20 cellular contexts compared by ENCODE assay signal in genomic region chr6:29598348-29598747, GRCh38. TPM values are rescaled to one million over a fixed set of nuclear protein-coding genes. Genes with fewer than 3 reads are reported as not detected.
DNase-seq lines count a peak whose midpoint lies in the region; ATAC-seq, FAIRE-seq and TF ChIP-seq lines count a peak whose summit lies in the region.
"Had no signal": no experiment of that assay in that cellular context is flagged by ENCODE, and none has a peak within 500 bp of the region (broad histone marks: within the 10 kb centered on the region; RNA-seq: fewer than 3 reads in every experiment).

No MANE protein-coding gene starts in this region.

- H3K27ac ChIP-seq in cardiac muscle cell: peak overlapping the region; percentile 43
- no peak overlapping the region for H3K27ac ChIP-seq in right cardiac atrium (ENCODE audit: low read length)
- H3K27ac ChIP-seq in K562 (ENCODE audit: extremely low read depth, low read depth, low read length): no peak overlapping the region
- H3K27ac ChIP-seq in smooth muscle cell (ENCODE audit: low read depth): no peak overlapping the region
- H3K27ac ChIP-seq: 22Rv1; A549; BLaER1 treated with 17β-estradiol and CSF1 and Interleukin-3, amounts not matched to agents 10 nM and 100 nM had no signal

- 0 out of 2 replicates have a peak, but pooled peaks have one; percentile 48 for TF ChIP-seq POLR2A in K562 (conservative IDR thresholded peaks at IDR 0.05)

- H3K4me3 ChIP-seq in cardiac muscle cell: no peak overlapping the region
- no peak overlapping the region for H3K4me3 ChIP-seq in right cardiac atrium (ENCODE audit: low read length)
- H3K4me3 ChIP-seq in K562: no peak overlapping the region
- H3K4me3 ChIP-seq in smooth muscle cell: no peak overlapping the region
- H3K4me3 ChIP-seq: A549; BLaER1 treated with 17β-estradiol and CSF1 and Interleukin-3, amounts not matched to agents 10 nM and 100 nM had no signal

- TF ChIP-seq CTCF in cardiac muscle cell (IDR thresholded peaks at IDR 0.05; ENCODE audit: low read depth, low read length) (no peak), K562 (IDR thresholded peaks at IDR 0.05 in 2 of 3, conservative IDR thresholded peaks at IDR 0.05 in 1 of 3; ENCODE audit: insufficient read depth in 2 of 3, low read depth in 1 of 3, low read length in 3 of 3) (no peak), glutamatergic neuron (IDR thresholded peaks at IDR 0.05; ENCODE audit: partially characterized antibody, unreplicated experiment) (no peak), smooth muscle cell (IDR thresholded peaks at IDR 0.05; ENCODE audit: borderline replicate concordance, insufficient read depth, poor library complexity, severe bottlenecking) (no peak)

- in situ Hi-C loops in K562 (cut with MboI): loop anchor here (25.0 kb wide), 1 partner anchor 761 kb away; no protein-coding TSS in a partner anchor

- no peak overlapping the region for H3K4me2 ChIP-seq in K562 (ENCODE audit: insufficient read depth, low read length)
- H3K4me2 ChIP-seq in smooth muscle cell: no peak overlapping the region
- H3K4me2 ChIP-seq: A549; BLaER1 treated with 17β-estradiol and CSF1 and Interleukin-3, amounts not matched to agents 10 nM and 100 nM had no signal

- POLR2A ChIA-PET in K562 (lab: Yijun Ruan, JAX): interaction anchor here (0.6 to 1.7 kb wide), 10 partner anchors 8 to 760 kb away, joined by 3 to 4 read pairs (median 3); no protein-coding TSS in a partner anchor

- H3F3A ChIP-seq in smooth muscle cell (ENCODE audit: low read depth): peaks cover 9% of the 10 kb centered on the region

- peaks cover 5% of the 10 kb centered on the region for H3K4me1 Mint-ChIP-seq in glutamatergic neuron (ENCODE audit: low read depth, unreplicated experiment)
- H3K4me1 Mint-ChIP-seq in natural killer cell treated with Interleukin-12 subunit alpha and Interleukin-12 subunit beta and Interleukin-15 and Interleukin-18, amount 100 ng/mL, for 72 hours (ENCODE audit: low read depth in 2 of 2): no peaks in the 10 kb centered on the region

- H3K27me3 ChIP-seq in cardiac muscle cell (no peaks in the 10 kb centered on the region), right cardiac atrium (ENCODE audit: control insufficient read depth, insufficient read depth) (no peaks in the 10 kb centered on the region), K562 (ENCODE audit: control insufficient read depth in 2 of 2, insufficient read depth in 2 of 2, low read length in 2 of 2) (0 out of 5 replicates have a peak, but pooled peaks cover 2 to 3% of the 10 kb centered on the region in 2 experiments), smooth muscle cell (ENCODE audit: low read depth) (no peaks in the 10 kb centered on the region)
- H3K27me3 ChIP-seq: BLaER1 treated with 17β-estradiol and CSF1 and Interleukin-3, amounts not matched to agents 10 nM and 100 nM had no signal

- peaks cover 3% of the 10 kb centered on the region for H3K9me1 ChIP-seq in K562 (ENCODE audit: control insufficient read depth, insufficient read depth, low read length)

- H3K27ac Mint-ChIP-seq in glutamatergic neuron (ENCODE audit: unreplicated experiment): no peak overlapping the region
- H3K27ac Mint-ChIP-seq in natural killer cell treated with Interleukin-12 subunit alpha and Interleukin-12 subunit beta and Interleukin-15 and Interleukin-18, amount 100 ng/mL, for 72 hours: no peak overlapping the region
- H3K27ac Mint-ChIP-seq: CD8-positive, alpha-beta T cell; HFFc6 had no signal

- H2AFZ ChIP-seq in K562 (ENCODE audit: low read depth, low read length): no peak overlapping the region
- H2AFZ ChIP-seq in smooth muscle cell (ENCODE audit: low read depth): no peak overlapping the region

- H3K9me3 ChIP-seq in cardiac muscle cell (ENCODE audit: low read depth) (no peaks in the 10 kb centered on the region), right cardiac atrium (ENCODE audit: control insufficient read depth, low read length) (no peaks in the 10 kb centered on the region), K562 (replicated peaks; ENCODE audit: control insufficient read depth, insufficient read depth, low read depth, low read length) (no peaks in the 10 kb centered on the region), smooth muscle cell (replicated peaks; ENCODE audit: low read depth) (no peaks in the 10 kb centered on the region)
- H3K9me3 ChIP-seq: A549; BLaER1 treated with 17β-estradiol and CSF1 and Interleukin-3, amounts not matched to agents 10 nM and 100 nM had no signal

- WGBS in right cardiac atrium: 46% methylated on average over 2 of the region's 2 CpGs
- WGBS in K562 (ENCODE audit: insufficient coverage, low coverage, missing lambda C conversion rate): 32% methylated on average over 2 of the region's 2 CpGs
- WGBS in smooth muscle cell (ENCODE audit: low lambda C conversion rate): 85% methylated on average over 2 of the region's 2 CpGs

- H3K27me3 Mint-ChIP-seq in glutamatergic neuron (ENCODE audit: unreplicated experiment): no peaks in the 10 kb centered on the region
- H3K27me3 Mint-ChIP-seq in natural killer cell treated with Interleukin-12 subunit alpha and Interleukin-12 subunit beta and Interleukin-15 and Interleukin-18, amount 100 ng/mL, for 72 hours: peaks cover 17 to 22% of the 10 kb centered on the region in 2 donors

- H3K36me3 ChIP-seq in cardiac muscle cell (peaks cover under 1% of the 10 kb centered on the region), K562 (ENCODE audit: control insufficient read depth, insufficient read depth, low read length) (peaks cover 24% of the 10 kb centered on the region), smooth muscle cell (ENCODE audit: low read depth) (no peaks in the 10 kb centered on the region)

- ATAC-seq in right cardiac atrium: no peak
- ATAC-seq in K562: no peak
- ATAC-seq in HG03175 (IDR thresholded peaks at IDR 0.05; ENCODE audit: unreplicated experiment): no peak
- ATAC-seq in natural killer cell treated with Interleukin-12 subunit alpha and Interleukin-12 subunit beta and Interleukin-15 and Interleukin-18, amount 100 ng/mL, for 72 hours: no peak
- ATAC-seq: A549; CD8-positive, alpha-beta T cell; HCT116; HepG2 had no signal

- peak overlapping the region; percentile 11 for H3K4me3 Mint-ChIP-seq in glutamatergic neuron (ENCODE audit: unreplicated experiment)
- H3K4me3 Mint-ChIP-seq in natural killer cell treated with Interleukin-12 subunit alpha and Interleukin-12 subunit beta and Interleukin-15 and Interleukin-18, amount 100 ng/mL, for 72 hours: no peak overlapping the region
- H3K4me3 Mint-ChIP-seq: CD8-positive, alpha-beta T cell; HFFc6 had no signal

- no TSS peak for BruUV-seq in K562 (replicated peaks; lab: Mats Ljungman, UMichigan)

- DNase-seq in cardiac muscle cell (ENCODE audit: low read depth in 1 of 2, low spot score in 1 of 2): no peak
- no peak for DNase-seq in right cardiac atrium
- DNase-seq in K562 (ENCODE audit: extremely low read depth in 1 of 4, low spot score in 3 of 4): no peak
- no peak for DNase-seq in glutamatergic neuron
- no peak for DNase-seq in middle frontal gyrus (ENCODE audit: extremely low spot score, low spot score)
- DNase-seq in smooth muscle cell (lab: John Stamatoyannopoulos, UW; ENCODE audit: unreplicated experiment): no peak
- no peak for DNase-seq in natural killer cell treated with Interleukin-12 subunit alpha and Interleukin-12 subunit beta and Interleukin-15 and Interleukin-18, amount 100 ng/mL, for 72 hours (ENCODE audit: low spot score)
- DNase-seq: Calu3; CD8-positive, alpha-beta T cell; DMS79 treated with DMSO at 0.1 percent for 48 hours; GF-D8; HFFc6 had no signal

- peaks cover 2% of the 10 kb centered on the region for H3K9me3 Mint-ChIP-seq in glutamatergic neuron (ENCODE audit: unreplicated experiment)
- no peaks in the 10 kb centered on the region for H3K9me3 Mint-ChIP-seq in natural killer cell treated with Interleukin-12 subunit alpha and Interleukin-12 subunit beta and Interleukin-15 and Interleukin-18, amount 100 ng/mL, for 72 hours
- H3K9me3 Mint-ChIP-seq: CD8-positive, alpha-beta T cell; HFFc6 had no signal

- H3K36me3 Mint-ChIP-seq in glutamatergic neuron (ENCODE audit: unreplicated experiment): peaks cover 6% of the 10 kb centered on the region
- H3K36me3 Mint-ChIP-seq in natural killer cell treated with Interleukin-12 subunit alpha and Interleukin-12 subunit beta and Interleukin-15 and Interleukin-18, amount 100 ng/mL, for 72 hours: no peaks in the 10 kb centered on the region

- H3K4me1 ChIP-seq in cardiac muscle cell (ENCODE audit: low read depth) (peaks cover 6% of the 10 kb centered on the region), right cardiac atrium (ENCODE audit: control insufficient read depth, insufficient read depth, low read length) (peaks cover 5% of the 10 kb centered on the region), K562 (replicated peaks in 1 of 2; ENCODE audit: control insufficient read depth in 2 of 2, insufficient read depth in 2 of 2, low read length in 2 of 2) (peaks cover 0 to 3% of the 10 kb centered on the region in 2 experiments; a peak in 3 of 5 replicates), smooth muscle cell (ENCODE audit: low read depth) (no peaks in the 10 kb centered on the region)
- H3K4me1 ChIP-seq: A549; BLaER1 treated with 17β-estradiol and CSF1 and Interleukin-3, amounts not matched to agents 10 nM and 100 nM had no signal

- intact Hi-C loops in right cardiac atrium (cut with DNase I) (no loop called here), K562 (cut with micrococcal nuclease) (no loop called here)

- H3K9ac ChIP-seq in K562 (ENCODE audit: insufficient read depth in 1 of 2, low read depth in 2 of 2, low read length in 2 of 2): no peak overlapping the region
- no peak overlapping the region for H3K9ac ChIP-seq in smooth muscle cell (ENCODE audit: low read depth)
- H3K9ac ChIP-seq: BLaER1 treated with 17β-estradiol and CSF1 and Interleukin-3, amounts not matched to agents 10 nM and 100 nM had no signal

- H3K79me2 ChIP-seq in K562 (ENCODE audit: control insufficient read depth, insufficient read depth, low read length) (no peaks in the 10 kb centered on the region), smooth muscle cell (ENCODE audit: low read depth) (no peaks in the 10 kb centered on the region)

- CTCF ChIA-PET in K562 (lab: Yijun Ruan, JAX; ENCODE audit: low intra/inter-chr PET ratio): no interaction called here

- no peak for TF ChIP-seq EP300 in K562 (IDR thresholded peaks at IDR 0.05; ENCODE audit: low read length)

- peaks cover 7% of the 10 kb centered on the region for H4K20me1 ChIP-seq in K562 (replicated peaks; ENCODE audit: control insufficient read depth, insufficient read depth, low read length)
- H4K20me1 ChIP-seq in smooth muscle cell (ENCODE audit: low read depth): no peaks in the 10 kb centered on the region

- TF ChIP-seq RAD21 in K562 (CRISPR knock-in tag; conservative IDR thresholded peaks at IDR 0.05 in 1 of 2, IDR thresholded peaks at IDR 0.05 in 1 of 2): no peak

- no peak for FAIRE-seq in K562 (lab: Jason Lieb, UNC)
- FAIRE-seq: A549, GM19239, H54, HepG2 had no signal

RNA-seq across cellular contexts. Expression of gene OR2H2, which starts 13.4 kb away (rescaled TPM):
- total RNA-seq in cardiac muscle cell (not detected in 2 replicates), right cardiac atrium (not detected), K562 (2014; rRNA removed) (not detected in 2 replicates), K562 (2014; rRNA removed; fragmentation: Illumina TruSeq; extraction: Trizol) (not detected in 2 replicates), K562 (2015; rRNA removed; fragmentation: Illumina TruSeq; extraction: Trizol) (not detected in 2 replicates), K562 (2021) (not detected in 2 replicates), glutamatergic neuron (ENCODE audit: unreplicated experiment) (not detected), smooth muscle cell (not detected in 2 replicates)
- polyA plus RNA-seq in cardiac muscle cell (0.73 and 0.80 TPM in 2 replicates), right cardiac atrium (not detected), K562 (2011; rRNA removed) (not detected in 2 replicates), K562 (2014; fragmentation: Illumina TruSeq; extraction: Trizol) (not detected in 2 replicates), K562 (2014; fragmentation: Nextera tagmentation; extraction: Ambion mirVana) (not detected), K562 (2014; rRNA removed) (not detected in 2 replicates), smooth muscle cell (0.19 TPM in 1 of 2 replicates, not detected in the other)
- not detected in 2 replicates for total RNA-seq in K562 (2011; cell fraction: chromatin; rRNA removed; ENCODE audit: low replicate concordance)
- not detected in 2 replicates for total RNA-seq in K562 (2011; cell fraction: nucleolus; rRNA removed)
- not detected in 2 replicates for total RNA-seq in K562 (2011; cell fraction: nucleoplasm; rRNA removed)
- not detected in 2 replicates for polyA plus RNA-seq in K562 (2011; cell fraction: cytosol; rRNA removed)
- not detected in 2 replicates for polyA plus RNA-seq in K562 (2011; cell fraction: nucleus; rRNA removed)
- polyA plus RNA-seq in K562 (2012): 0.07 and 0.08 TPM in 2 replicates
- not detected in 2 replicates for polyA minus RNA-seq in K562 (2011; rRNA and poly(A)+ RNA removed)
- not detected in 2 replicates for polyA minus RNA-seq in K562 (2011; cell fraction: cytosol; rRNA and poly(A)+ RNA removed)
- polyA minus RNA-seq in K562 (2011; cell fraction: nucleus; rRNA and poly(A)+ RNA removed): not detected in 2 replicates
- not detected for total RNA-seq in natural killer cell treated with Interleukin-12 subunit alpha and Interleukin-12 subunit beta and Interleukin-15 and Interleukin-18, amount 100 ng/mL, for 72 hours
- total RNA-seq: Calu3; CD8-positive, alpha-beta T cell; HepG2; HFFc6 had no signal
- polyA plus RNA-seq: A549, HepG2 had no signal

RNA-seq across cellular contexts. Expression of gene GABBR1, which starts 34.6 kb away (rescaled TPM):
- total RNA-seq in cardiac muscle cell (50.2 and 101 TPM in 2 replicates), right cardiac atrium (10 to 100 TPM; 34.8 to 40.0 (median 36.6) TPM), K562 (2014; rRNA removed) (8.4 and 13.8 TPM in 2 replicates), K562 (2014; rRNA removed; fragmentation: Illumina TruSeq; extraction: Trizol) (13.8 and 18.0 TPM in 2 replicates), K562 (2015; rRNA removed; fragmentation: Illumina TruSeq; extraction: Trizol) (20.8 and 24.1 TPM in 2 replicates), K562 (2021) (32.0 and 43.6 TPM in 2 replicates), glutamatergic neuron (ENCODE audit: unreplicated experiment) (158 TPM), smooth muscle cell (26.0 and 43.9 TPM in 2 replicates)
- polyA plus RNA-seq in cardiac muscle cell (67.0 and 113 TPM in 2 replicates), right cardiac atrium (37.5 TPM), K562 (2011; rRNA removed) (32.0 and 38.1 TPM in 2 replicates), K562 (2014; fragmentation: Illumina TruSeq; extraction: Trizol) (30.7 and 39.5 TPM in 2 replicates), K562 (2014; fragmentation: Nextera tagmentation; extraction: Ambion mirVana) (1 to 10 TPM; 2.2 to 2.4 TPM), K562 (2014; rRNA removed) (42.1 and 48.3 TPM in 2 replicates), smooth muscle cell (13.2 and 24.0 TPM in 2 replicates)
- total RNA-seq in K562 (2011; cell fraction: chromatin; rRNA removed; ENCODE audit: low replicate concordance): 315 and 347 TPM in 2 replicates
- total RNA-seq in K562 (2011; cell fraction: nucleolus; rRNA removed): 122 and 127 TPM in 2 replicates
- 213 and 355 TPM in 2 replicates for total RNA-seq in K562 (2011; cell fraction: nucleoplasm; rRNA removed)
- 26.4 and 34.1 TPM in 2 replicates for polyA plus RNA-seq in K562 (2011; cell fraction: cytosol; rRNA removed)
- polyA plus RNA-seq in K562 (2011; cell fraction: nucleus; rRNA removed): 333 and 428 TPM in 2 replicates
- polyA plus RNA-seq in K562 (2012): 38.3 and 56.3 TPM in 2 replicates
- 28.2 and 30.1 TPM in 2 replicates for polyA minus RNA-seq in K562 (2011; rRNA and poly(A)+ RNA removed)
- polyA minus RNA-seq in K562 (2011; cell fraction: cytosol; rRNA and poly(A)+ RNA removed): 8.6 and 13.7 TPM in 2 replicates
- polyA minus RNA-seq in K562 (2011; cell fraction: nucleus; rRNA and poly(A)+ RNA removed): 61.4 and 72.4 TPM in 2 replicates
- total RNA-seq in natural killer cell treated with Interleukin-12 subunit alpha and Interleukin-12 subunit beta and Interleukin-15 and Interleukin-18, amount 100 ng/mL, for 72 hours: 10 to 100 TPM in 1 of 2 donors, 1 to 10 TPM in 1; 3.0 to 15.2 TPM

RNA-seq across cellular contexts. Expression of gene UBD, which starts 38.8 kb away (rescaled TPM):
- total RNA-seq in cardiac muscle cell: not detected in 2 replicates
- polyA plus RNA-seq in cardiac muscle cell: not detected in 2 replicates
- not detected for total RNA-seq in right cardiac atrium
- 0.14 TPM for polyA plus RNA-seq in right cardiac atrium
- not detected in 2 replicates for total RNA-seq in K562 (2011; cell fraction: chromatin; rRNA removed; ENCODE audit: low replicate concordance)
- not detected in 2 replicates for total RNA-seq in K562 (2011; cell fraction: nucleolus; rRNA removed)
- not detected in 2 replicates for total RNA-seq in K562 (2011; cell fraction: nucleoplasm; rRNA removed)
- not detected in 2 replicates for total RNA-seq in K562 (2014; rRNA removed)
- total RNA-seq in K562 (2014; rRNA removed; fragmentation: Illumina TruSeq; extraction: Trizol): not detected in 2 replicates
- not detected in 2 replicates for total RNA-seq in K562 (2015; rRNA removed; fragmentation: Illumina TruSeq; extraction: Trizol)
- not detected in 2 replicates for total RNA-seq in K562 (2021)
- not detected in 2 replicates for polyA plus RNA-seq in K562 (2011; rRNA removed)
- not detected in 2 replicates for polyA plus RNA-seq in K562 (2011; cell fraction: cytosol; rRNA removed)
- polyA plus RNA-seq in K562 (2011; cell fraction: nucleus; rRNA removed): not detected in 2 replicates
- polyA plus RNA-seq in K562 (2012): not detected in 2 replicates
- polyA plus RNA-seq in K562 (2014; fragmentation: Illumina TruSeq; extraction: Trizol): not detected in 2 replicates
- not detected for polyA plus RNA-seq in K562 (2014; fragmentation: Nextera tagmentation; extraction: Ambion mirVana)
- polyA plus RNA-seq in K562 (2014; rRNA removed): 0.08 TPM in 1 of 2 replicates, not detected in the other
- not detected in 2 replicates for polyA minus RNA-seq in K562 (2011; rRNA and poly(A)+ RNA removed)
- polyA minus RNA-seq in K562 (2011; cell fraction: cytosol; rRNA and poly(A)+ RNA removed): not detected in 2 replicates
- not detected in 2 replicates for polyA minus RNA-seq in K562 (2011; cell fraction: nucleus; rRNA and poly(A)+ RNA removed)
- total RNA-seq in glutamatergic neuron (ENCODE audit: unreplicated experiment): not detected
- total RNA-seq in smooth muscle cell: not detected in 2 replicates
- polyA plus RNA-seq in smooth muscle cell: 0.38 and 0.60 TPM in 2 replicates
- 1 to 10 TPM in 1 of 2 donors, not detected in 1; 3.1 TPM for total RNA-seq in natural killer cell treated with Interleukin-12 subunit alpha and Interleukin-12 subunit beta and Interleukin-15 and Interleukin-18, amount 100 ng/mL, for 72 hours
- total RNA-seq: CD8-positive, alpha-beta T cell; HFFc6 had no signal

RNA-seq across cellular contexts. Expression of gene MOG, which starts 58.5 kb away (rescaled TPM):
- 1.3 and 1.8 TPM in 2 replicates for total RNA-seq in cardiac muscle cell
- polyA plus RNA-seq in cardiac muscle cell: 2.4 and 2.9 TPM in 2 replicates
- 1 to 10 TPM; 1.5 to 2.6 (median 2.2) TPM for total RNA-seq in right cardiac atrium
- 4.8 TPM for polyA plus RNA-seq in right cardiac atrium
- 0.48 TPM in 1 of 2 replicates, not detected in the other for total RNA-seq in K562 (2011; cell fraction: chromatin; rRNA removed; ENCODE audit: low replicate concordance)
- total RNA-seq in K562 (2011; cell fraction: nucleolus; rRNA removed): not detected in 2 replicates
- 0.15 TPM in 1 of 2 replicates, not detected in the other for total RNA-seq in K562 (2011; cell fraction: nucleoplasm; rRNA removed)
- not detected in 2 replicates for total RNA-seq in K562 (2014; rRNA removed)
- not detected in 2 replicates for total RNA-seq in K562 (2014; rRNA removed; fragmentation: Illumina TruSeq; extraction: Trizol)
- not detected in 2 replicates for total RNA-seq in K562 (2015; rRNA removed; fragmentation: Illumina TruSeq; extraction: Trizol)
- total RNA-seq in K562 (2021): not detected in 2 replicates
- not detected in 2 replicates for polyA plus RNA-seq in K562 (2011; rRNA removed)
- polyA plus RNA-seq in K562 (2011; cell fraction: cytosol; rRNA removed): not detected in 2 replicates
- not detected in 2 replicates for polyA plus RNA-seq in K562 (2011; cell fraction: nucleus; rRNA removed)
- polyA plus RNA-seq in K562 (2012): not detected in 2 replicates
- not detected in 2 replicates for polyA plus RNA-seq in K562 (2014; fragmentation: Illumina TruSeq; extraction: Trizol)
- polyA plus RNA-seq in K562 (2014; fragmentation: Nextera tagmentation; extraction: Ambion mirVana): not detected
- not detected in 2 replicates for polyA plus RNA-seq in K562 (2014; rRNA removed)
- polyA minus RNA-seq in K562 (2011; rRNA and poly(A)+ RNA removed): not detected in 2 replicates
- polyA minus RNA-seq in K562 (2011; cell fraction: cytosol; rRNA and poly(A)+ RNA removed): not detected in 2 replicates
- not detected in 2 replicates for polyA minus RNA-seq in K562 (2011; cell fraction: nucleus; rRNA and poly(A)+ RNA removed)
- not detected for total RNA-seq in glutamatergic neuron (ENCODE audit: unreplicated experiment)
- total RNA-seq in smooth muscle cell: not detected in 2 replicates
- not detected in 2 replicates for polyA plus RNA-seq in smooth muscle cell
- not detected for total RNA-seq in natural killer cell treated with Interleukin-12 subunit alpha and Interleukin-12 subunit beta and Interleukin-15 and Interleukin-18, amount 100 ng/mL, for 72 hours
- total RNA-seq: Calu3; CD8-positive, alpha-beta T cell; HepG2; HFFc6 had no signal
- polyA plus RNA-seq: A549, HepG2 had no signal
